ENCODE assay signal across 11 cellular contexts in genomic region chr12:97556201-97556824, GRCh38.
DNase-seq lines count a peak whose midpoint lies in the region; ATAC-seq and TF ChIP-seq lines count a peak whose summit lies in the region.
"Had no signal": no experiment of that assay in that cellular context is flagged by ENCODE, and none has a peak within 500 bp of the region (broad histone marks: within the 10 kb centered on the region; RNA-seq: fewer than 3 reads in every experiment).

No MANE protein-coding gene starts in this region.

- TF ChIP-seq CTCF in cardiac fibroblast (IDR thresholded peaks at IDR 0.05; ENCODE audit: low read depth, low read length) = no peak

- no peaks in the 10 kb centered on the region for H3K4me1 Mint-ChIP-seq in stimulated activated memory B cell treated with anti-CD40 and anti-IgM and Interleukin-4, amounts not matched to agents 10 μg/mL and 1 μg/mL and 100 μg/mL, for 72 hours
- H3K4me1 Mint-ChIP-seq: memory B cell had no signal

- no peaks in the 10 kb centered on the region for H3K36me3 Mint-ChIP-seq in stimulated activated memory B cell treated with anti-CD40 and anti-IgM and Interleukin-4, amounts not matched to agents 10 μg/mL and 1 μg/mL and 100 μg/mL, for 72 hours
- H3K36me3 Mint-ChIP-seq: memory B cell had no signal

- H3K27ac Mint-ChIP-seq in stimulated activated memory B cell treated with anti-CD40 and anti-IgM and Interleukin-4, amounts not matched to agents 10 μg/mL and 1 μg/mL and 100 μg/mL, for 72 hours = no peak overlapping the region
- H3K27ac Mint-ChIP-seq: activated CD8-positive, alpha-beta T cell treated with anti-CD3 and anti-CD28 coated beads, Interleukin-2, amount 10 ng/mL, durations not matched to agents 7 days and 5 days; memory B cell had no signal

- in situ Hi-C loops in Caki2 (cut with HindIII; ENCODE audit: low pct_unique_long_range_greater_than_20kb, low sequenced_read_pairs) = no loop called here

- DNase-seq in Caki2 (ENCODE audit: low read depth) (peak; percentile 72), NCI-H1092 treated with DMSO at 0.1 percent for 48 hours (lab: John Stamatoyannopoulos, UW) (peak; percentile 45), cardiac fibroblast (ENCODE audit: low read depth in 2 of 2) (peak; percentile 4 to 49), medulla oblongata (ENCODE audit: extremely low spot score) (peak; percentile 53), NCI-H1436 treated with DMSO at 0.1 percent for 48 hours (lab: John Stamatoyannopoulos, UW) (no peak)
- DNase-seq: activated CD8-positive, alpha-beta T cell treated with anti-CD3 and anti-CD28 coated beads, Interleukin-2, amount 10 ng/mL, durations not matched to agents 7 days and 5 days; cerebellar nuclear complex had no signal

- no peak overlapping the region for H3K4me3 ChIP-seq in cardiac fibroblast (replicated peaks in 1 of 2; ENCODE audit: low read depth in 2 of 2, low read length in 2 of 2)

- H3K27me3 Mint-ChIP-seq in stimulated activated memory B cell treated with anti-CD40 and anti-IgM and Interleukin-4, amounts not matched to agents 10 μg/mL and 1 μg/mL and 100 μg/mL, for 72 hours = no peaks in the 10 kb centered on the region
- H3K27me3 Mint-ChIP-seq: memory B cell had no signal

- no peak overlapping the region for H3K4me3 Mint-ChIP-seq in stimulated activated memory B cell treated with anti-CD40 and anti-IgM and Interleukin-4, amounts not matched to agents 10 μg/mL and 1 μg/mL and 100 μg/mL, for 72 hours
- H3K4me3 Mint-ChIP-seq: activated CD8-positive, alpha-beta T cell treated with anti-CD3 and anti-CD28 coated beads, Interleukin-2, amount 10 ng/mL, durations not matched to agents 7 days and 5 days; memory B cell had no signal

- H3K9me3 Mint-ChIP-seq in stimulated activated memory B cell treated with anti-CD40 and anti-IgM and Interleukin-4, amounts not matched to agents 10 μg/mL and 1 μg/mL and 100 μg/mL, for 72 hours = no peaks in the 10 kb centered on the region
- H3K9me3 Mint-ChIP-seq: memory B cell had no signal

- no peak for ATAC-seq in HG03565 (IDR thresholded peaks at IDR 0.05; ENCODE audit: unreplicated experiment)
- ATAC-seq in HG03521 (IDR thresholded peaks at IDR 0.05; ENCODE audit: unreplicated experiment) = no peak
- ATAC-seq in stimulated activated memory B cell treated with anti-CD40 and anti-IgM and Interleukin-4, amounts not matched to agents 10 μg/mL and 1 μg/mL and 100 μg/mL, for 72 hours = no peak
- ATAC-seq: activated CD8-positive, alpha-beta T cell treated with anti-CD3 and anti-CD28 coated beads, Interleukin-2, amount 10 ng/mL, durations not matched to agents 7 days and 5 days had no signal
